Comparison of ENCODE assay signal across 25 cellular contexts in the genomic region with DNA sequence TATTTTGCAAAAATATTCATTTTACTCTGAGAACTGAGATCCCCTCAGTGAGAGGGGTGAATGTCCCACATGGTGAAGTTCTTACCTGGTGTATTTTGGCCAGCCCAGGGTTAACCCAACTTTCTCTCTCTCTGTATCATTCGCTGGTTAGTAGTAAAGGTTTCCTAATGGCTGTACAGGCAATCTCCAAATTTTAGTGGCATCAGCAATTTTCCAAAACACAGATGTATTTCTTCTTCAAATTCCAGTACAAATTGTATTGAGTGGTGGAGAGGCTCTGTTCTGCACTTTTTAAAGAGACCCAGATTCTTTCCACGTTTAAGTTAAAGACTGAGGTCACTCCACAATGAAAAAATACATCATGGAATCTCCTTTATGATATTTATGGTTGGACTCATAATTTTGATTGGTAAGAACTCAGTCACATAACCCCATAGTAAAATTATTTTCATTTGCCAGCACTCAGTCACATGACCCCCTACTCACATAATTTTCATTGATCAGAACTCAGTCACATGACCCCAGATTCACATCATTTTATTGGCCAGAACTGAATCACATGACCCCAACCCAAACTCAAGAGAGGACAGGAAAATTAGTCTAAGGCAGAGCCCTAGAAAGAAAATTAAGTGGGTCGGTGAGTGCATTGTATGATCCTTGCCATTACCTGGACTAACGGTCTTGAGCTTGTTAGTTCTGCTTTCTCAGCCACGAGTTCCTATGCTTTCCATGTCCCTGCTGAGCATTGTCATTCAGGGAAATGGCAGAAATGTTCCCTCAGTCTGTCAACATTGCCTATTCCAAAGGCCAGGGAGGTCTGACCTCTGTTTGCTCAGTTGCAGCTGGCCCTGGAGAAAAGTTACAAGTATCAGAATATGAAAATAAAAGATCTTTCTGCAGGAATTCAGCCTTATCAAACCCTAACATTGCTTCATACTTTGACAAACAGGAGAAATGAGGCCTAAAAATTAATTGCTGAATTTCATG.
"Had no signal": no experiment of that assay in that cellular context is flagged by ENCODE, and none has a peak within 500 bp of the region (broad histone marks: within the 10 kb centered on the region; RNA-seq: fewer than 3 reads in every experiment).

No MANE protein-coding gene starts in this region.

- ATAC-seq: Panc1, T-cell had no signal

- H3K27ac ChIP-seq: HL-60, KMS-11, RWPE1 had no signal

- DNase-seq: Kasumi-1, MM.1S, NCI-H1048, NCI-H1105, NCI-H1417 treated with DMSO at 0.1 percent for 48 hours, NCI-H146, NCI-H1694 treated with DMSO at 0.1 percent for 48 hours, NCI-H2029, NCI-H2081 treated with DMSO at 0.1 percent for 48 hours, NCI-H2171, NCI-H226, NCI-H446, NCI-H510A, NCI-H524 treated with DMSO at 0.1 percent for 48 hours, NCI-H69, NCI-H774, SHP77, SK-N-SH, SW 1271, T-cell had no signal

- FAIRE-seq: HTR-8/SVneo had no signal

- H3K9me3 ChIP-seq: SK-N-SH had no signal

- H3K9me2 ChIP-seq: SK-N-SH had no signal

- H3K9ac ChIP-seq: KMS-11, SK-N-SH had no signal

- H3K4me2 ChIP-seq: KMS-11, SK-N-SH had no signal
